30 cellular contexts compared by ENCODE assay signal in the genomic region with DNA sequence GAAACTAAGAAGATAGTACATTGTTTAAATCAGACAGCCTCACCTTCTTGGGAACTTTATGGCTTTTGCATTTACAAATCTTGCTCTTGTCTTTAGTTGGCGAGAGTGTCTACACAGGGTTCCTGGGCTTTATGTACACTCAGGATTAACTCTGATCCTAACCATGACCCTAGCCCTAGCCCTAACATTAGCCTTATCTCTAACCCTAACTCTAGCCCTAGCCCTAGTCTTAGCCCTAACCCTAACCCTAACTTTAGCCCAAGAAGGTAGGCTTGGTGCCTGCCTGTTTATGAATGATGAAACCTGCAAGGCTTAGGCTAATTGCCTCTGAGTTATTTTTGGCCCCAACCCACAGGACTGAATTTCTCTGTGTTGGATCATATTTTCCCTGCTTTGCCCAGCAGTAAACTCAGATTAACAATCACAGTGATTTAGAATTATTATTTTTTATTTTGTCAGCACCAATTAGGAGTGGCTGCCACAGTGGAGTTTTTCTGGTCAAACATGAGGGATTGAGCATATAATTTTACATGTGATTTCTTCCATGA. TPM values are rescaled to one million over a fixed set of nuclear protein-coding genes. Genes with fewer than 3 reads are reported as not detected.
"Had no signal": no experiment of that assay in that cellular context is flagged by ENCODE, and none has a peak within 500 bp of the region (broad histone marks: within the 10 kb centered on the region; RNA-seq: fewer than 3 reads in every experiment).

No MANE protein-coding gene starts in this region.

- H3K9me3 ChIP-seq: Peyer's patch, SJSA1 had no signal

- H3K4me3 ChIP-seq: Peyer's patch, SJSA1 had no signal

- DNase-seq: activated CD4-positive, alpha-beta memory T cell treated with anti-CD3 and anti-CD28 coated beads for 36 hours; activated CD4-positive, alpha-beta T cell treated with anti-CD3 and anti-CD28 coated beads, Interleukin-2, amount 10 ng/mL, durations not matched to agents 7 days and 5 days; activated CD4-positive, CD25-positive, alpha-beta regulatory T cell; activated CD8-positive, alpha-beta memory T cell treated with anti-CD3 and anti-CD28 coated beads for 24 hours; activated effector memory CD4-positive, alpha-beta T cell treated with anti-CD3 and anti-CD28 coated beads, Interleukin-2, amount 50 U/mL, for 16 hours; activated naive CD4-positive, alpha-beta T cell treated with Interleukin-2 at 50 U/mL for 16 hours; activated T-cell treated with anti-CD3 and anti-CD28 coated beads, Interleukin-2, amount 50 U/mL, for 4 hours; amygdala; cerebellar nuclear complex; KG1; NCI-H1048; NCI-H146; NCI-H2029; NCI-H2107; NCI-H2171 treated with DMSO at 0.1 percent for 48 hours; NCI-H226; NCI-H526 treated with DMSO at 0.1 percent for 48 hours; NCI-H82; Peyer's patch; SHP77; SW 1271; T-helper 9 cell had no signal

- H3K27me3 ChIP-seq: Peyer's patch, SJSA1 had no signal

- H3K36me3 Mint-ChIP-seq: activated CD4-positive, alpha-beta memory T cell treated with anti-CD3 and anti-CD28 coated beads for 36 hours; activated naive CD8-positive, alpha-beta T cell had no signal

- H3K27ac ChIP-seq: Peyer's patch, SJSA1 had no signal

- H3K27ac Mint-ChIP-seq: activated CD4-positive, alpha-beta memory T cell treated with anti-CD3 and anti-CD28 coated beads for 36 hours; activated CD4-positive, alpha-beta T cell treated with anti-CD3 and anti-CD28 coated beads, Interleukin-2, amount 10 ng/mL, durations not matched to agents 7 days and 5 days; activated naive CD8-positive, alpha-beta T cell; IgD-negative memory B cell; T-helper 1 cell treated with Interleukin-12 subunit alpha and Interleukin-12 subunit beta and Interleukin-4 antibody, amounts not matched to agents 30 μg/mL and 1 μg/mL, for 36 hours had no signal

- H3K36me3 ChIP-seq: Peyer's patch, SJSA1 had no signal

- H3K4me1 Mint-ChIP-seq: activated CD4-positive, alpha-beta T cell treated with anti-CD3 and anti-CD28 coated beads, Interleukin-2, amount 10 ng/mL, durations not matched to agents 7 days and 5 days had no signal

- H3K27me3 Mint-ChIP-seq: activated naive CD8-positive, alpha-beta T cell had no signal

- H3K9me3 Mint-ChIP-seq: activated CD4-positive, alpha-beta T cell treated with anti-CD3 and anti-CD28 coated beads, Interleukin-2, amount 10 ng/mL, durations not matched to agents 7 days and 5 days; activated T-cell treated with anti-CD3 and anti-CD28 coated beads, Interleukin-2, amount 50 U/mL, for 4 hours; T-helper 1 cell treated with Interleukin-12 subunit alpha and Interleukin-12 subunit beta and Interleukin-4 antibody, amounts not matched to agents 30 μg/mL and 1 μg/mL, for 36 hours had no signal

- H3K4me1 ChIP-seq: Peyer's patch, SJSA1 had no signal

- H3K4me3 Mint-ChIP-seq: activated CD4-positive, alpha-beta memory T cell treated with anti-CD3 and anti-CD28 coated beads for 36 hours; activated CD4-positive, alpha-beta T cell treated with anti-CD3 and anti-CD28 coated beads, Interleukin-2, amount 10 ng/mL, durations not matched to agents 7 days and 5 days; activated naive CD8-positive, alpha-beta T cell; activated T-cell treated with anti-CD3 and anti-CD28 coated beads, Interleukin-2, amount 50 U/mL, for 4 hours; IgD-negative memory B cell; T-helper 1 cell treated with Interleukin-12 subunit alpha and Interleukin-12 subunit beta and Interleukin-4 antibody, amounts not matched to agents 30 μg/mL and 1 μg/mL, for 36 hours had no signal

RNA-seq across cellular contexts. Expression of a gene that starts 44.1 kb away (rescaled TPM):
- total RNA-seq: activated CD4-positive, alpha-beta memory T cell treated with anti-CD3 and anti-CD28 coated beads for 36 hours; activated CD4-positive, alpha-beta T cell treated with anti-CD3 and anti-CD28 coated beads, Interleukin-2, amount 10 ng/mL, durations not matched to agents 7 days and 5 days; activated T-cell treated with anti-CD3 and anti-CD28 coated beads, Interleukin-2, amount 50 U/mL, for 4 hours; cardiac septum; LHCN-M2; M059J; NCI-H460; Peyer's patch; SJSA1 had no signal
- polyA plus RNA-seq: IgD-negative memory B cell had no signal

RNA-seq across cellular contexts. Expression of a gene that starts 51.1 kb away (rescaled TPM):
- total RNA-seq: activated CD4-positive, alpha-beta memory T cell treated with anti-CD3 and anti-CD28 coated beads for 36 hours; activated CD4-positive, alpha-beta T cell treated with anti-CD3 and anti-CD28 coated beads, Interleukin-2, amount 10 ng/mL, durations not matched to agents 7 days and 5 days; activated T-cell treated with anti-CD3 and anti-CD28 coated beads, Interleukin-2, amount 50 U/mL, for 4 hours; cardiac septum; LHCN-M2; M059J; NCI-H460; Peyer's patch; SJSA1 had no signal
- polyA plus RNA-seq: IgD-negative memory B cell had no signal
